ENCODE assay signal across 28 cellular contexts in genomic region chr1:24300971-24301370, GRCh38. TPM values are rescaled to one million over a fixed set of nuclear protein-coding genes. Genes with fewer than 3 reads are reported as not detected.
DNase-seq lines count a peak whose midpoint lies in the region; ATAC-seq and TF ChIP-seq lines count a peak whose summit lies in the region.
"Had no signal": no experiment of that assay in that cellular context is flagged by ENCODE, and none has a peak within 500 bp of the region (broad histone marks: within the 10 kb centered on the region; RNA-seq: fewer than 3 reads in every experiment).

No MANE protein-coding gene starts in this region.

- H3K27me3 ChIP-seq in Panc1 (ENCODE audit: control insufficient read depth, insufficient read depth, low read length) (no peaks in the 10 kb centered on the region), esophagus squamous epithelium (no peaks in the 10 kb centered on the region), prostate gland (replicated peaks; ENCODE audit: insufficient read depth) (no peaks in the 10 kb centered on the region)

- CTCF ChIA-PET in Panc1 (lab: Charles Lee), result interaction anchor here (1.1 kb wide), 1 partner anchor 99 kb away, joined by 3 read pairs; no protein-coding TSS in a partner anchor

- TF ChIP-seq CTCF in Panc1 (IDR thresholded peaks at IDR 0.05) (no peak), esophagus squamous epithelium (IDR thresholded peaks at IDR 0.05) (no peak), prostate gland (IDR thresholded peaks at IDR 0.05) (no peak)

- 0 to 62% methylated on average over 1 to 4 of the region's 5 CpGs for WGBS in esophagus squamous epithelium, 2 donors
- 48% methylated on average over 5 of the region's 5 CpGs for WGBS in prostate gland

- peaks cover 19% of the 10 kb centered on the region for H3K27me3 Mint-ChIP-seq in activated T-cell treated with anti-CD3 and anti-CD28 coated beads, Interleukin-2, amount 50 U/mL, for 4 hours (ENCODE audit: low read depth)
- H3K27me3 Mint-ChIP-seq: progenitor cell of endocrine pancreas had no signal

- POLR2A ChIA-PET in Panc1 (lab: Charles Lee), result interaction anchor here (0.6 kb wide), 1 partner anchor 12 kb away, joined by 5 read pairs; no protein-coding TSS in a partner anchor

- H3K4me1 Mint-ChIP-seq in activated T-cell treated with anti-CD3 and anti-CD28 coated beads, Interleukin-2, amount 50 U/mL, for 4 hours (ENCODE audit: low read depth), result no peaks in the 10 kb centered on the region
- H3K4me1 Mint-ChIP-seq: activated CD4-positive, alpha-beta T cell treated with anti-CD3 and anti-CD28 coated beads, Interleukin-2, amount 10 ng/mL, durations not matched to agents 24 days and 14 days; stimulated activated naive B cell treated with anti-CD40 and anti-IgM and Interleukin-4, amounts not matched to agents 10 μg/mL and 1 μg/mL and 100 μg/mL, for 72 hours had no signal

- H3K4me1 ChIP-seq in Panc1 (ENCODE audit: control insufficient read depth, insufficient read depth, low read length), result 0 out of 2 replicates have a peak, but pooled peaks cover 6% of the 10 kb centered on the region
- H3K4me1 ChIP-seq in esophagus squamous epithelium, result peaks cover 16 to 49% (median 26%) of the 10 kb centered on the region in 3 donors
- no peaks in the 10 kb centered on the region for H3K4me1 ChIP-seq in prostate gland (replicated peaks)

- ATAC-seq in Panc1, result peak; percentile 33; the same call in 1 of the 2 replicates
- ATAC-seq in activated CD4-positive, CD25-positive, alpha-beta regulatory T cell treated with anti-CD3 and anti-CD28 coated beads, Interleukin-2, amount 50 U/mL, for 24 hours, result no peak
- ATAC-seq in activated T-cell treated with anti-CD3 and anti-CD28 coated beads, Interleukin-2, amount 50 U/mL, for 4 hours, result no peak
- ATAC-seq: HepG2; stimulated activated naive B cell treated with anti-CD40 and anti-IgM and Interleukin-4, amounts not matched to agents 10 μg/mL and 1 μg/mL and 100 μg/mL, for 72 hours had no signal

- no peak overlapping the region for H3K4me3 Mint-ChIP-seq in activated T-cell treated with anti-CD3 and anti-CD28 coated beads, Interleukin-2, amount 50 U/mL, for 4 hours
- H3K4me3 Mint-ChIP-seq: activated CD4-positive, alpha-beta T cell treated with anti-CD3 and anti-CD28 coated beads, Interleukin-2, amount 10 ng/mL, durations not matched to agents 24 days and 14 days; stimulated activated naive B cell treated with anti-CD40 and anti-IgM and Interleukin-4, amounts not matched to agents 10 μg/mL and 1 μg/mL and 100 μg/mL, for 72 hours had no signal

- H3K4me3 ChIP-seq in Panc1 (ENCODE audit: low read depth in 2 of 2, low read length in 2 of 2) (no peak overlapping the region), esophagus squamous epithelium (no peak overlapping the region), prostate gland (no peak overlapping the region)
- H3K4me3 ChIP-seq: GM23248, PC-9, sigmoid colon, thoracic aorta had no signal

- no peaks in the 10 kb centered on the region for H3K9me3 Mint-ChIP-seq in activated T-cell treated with anti-CD3 and anti-CD28 coated beads, Interleukin-2, amount 50 U/mL, for 4 hours
- H3K9me3 Mint-ChIP-seq: activated CD4-positive, alpha-beta T cell treated with anti-CD3 and anti-CD28 coated beads, Interleukin-2, amount 10 ng/mL, durations not matched to agents 24 days and 14 days; stimulated activated naive B cell treated with anti-CD40 and anti-IgM and Interleukin-4, amounts not matched to agents 10 μg/mL and 1 μg/mL and 100 μg/mL, for 72 hours had no signal

- intact Hi-C loops in Panc1 (cut with micrococcal nuclease; ENCODE audit: unreplicated experiment), result no loop called here
- intact Hi-C loops in esophagus squamous epithelium (cut with DNase I), result no loop called here
- intact Hi-C loops in prostate gland (cut with DNase I), result no loop called here

- BruUV-seq in Panc1 (replicated peaks; lab: Mats Ljungman, UMichigan), result no TSS peak

- H3K9me3 ChIP-seq in Panc1 (ENCODE audit: control insufficient read depth, insufficient read depth, low read depth, low read length), result no peaks in the 10 kb centered on the region
- no peaks in the 10 kb centered on the region for H3K9me3 ChIP-seq in esophagus squamous epithelium
- no peaks in the 10 kb centered on the region for H3K9me3 ChIP-seq in prostate gland
- H3K9me3 ChIP-seq: neutrophil, sigmoid colon, thoracic aorta had no signal

- no peak for TF ChIP-seq POLR2A in esophagus squamous epithelium (IDR thresholded peaks at IDR 0.05)
- TF ChIP-seq POLR2A in prostate gland (IDR thresholded peaks at IDR 0.05), result no peak

- in situ Hi-C loops in Panc1 (cut with HindIII; ENCODE audit: low pct_unique_long_range_greater_than_20kb, low sequenced_read_pairs), result no loop called here

- no peaks in the 10 kb centered on the region for H3K36me3 ChIP-seq in Panc1 (ENCODE audit: control insufficient read depth, insufficient read depth, low read length)
- no peaks in the 10 kb centered on the region for H3K36me3 ChIP-seq in esophagus squamous epithelium
- no peaks in the 10 kb centered on the region for H3K36me3 ChIP-seq in prostate gland
- H3K36me3 ChIP-seq: neutrophil, sigmoid colon, thoracic aorta, WERI-Rb-1 had no signal

- H3K36me3 Mint-ChIP-seq in activated T-cell treated with anti-CD3 and anti-CD28 coated beads, Interleukin-2, amount 50 U/mL, for 4 hours (ENCODE audit: insufficient read depth), result no peaks in the 10 kb centered on the region
- H3K36me3 Mint-ChIP-seq: stimulated activated naive B cell treated with anti-CD40 and anti-IgM and Interleukin-4, amounts not matched to agents 10 μg/mL and 1 μg/mL and 100 μg/mL, for 72 hours had no signal

- DNase-seq in NCI-H1436 treated with DMSO at 0.1 percent for 48 hours (lab: John Stamatoyannopoulos, UW) (peak; percentile 28), NCI-H1436 (lab: John Stamatoyannopoulos, UW) (no peak), Panc1 (ENCODE audit: low read depth, low spot score) (no peak), esophagus squamous epithelium (lab: John Stamatoyannopoulos, UW) (no peak), prostate gland (ENCODE audit: low spot score) (peak; percentile 42), foreskin melanocyte (no peak)
- no peak for DNase-seq in activated T-cell treated with anti-CD3 and anti-CD28 coated beads, Interleukin-2, amount 50 U/mL, for 4 hours
- DNase-seq: activated CD4-positive, alpha-beta T cell treated with anti-CD3 and anti-CD28 coated beads, Interleukin-2, amount 10 ng/mL, durations not matched to agents 24 days and 14 days; activated T-cell treated with anti-CD3 and anti-CD28 coated beads, Interleukin-2, amount 50 U/mL, for 48 hours; dermis blood vessel endothelial cell; islet precursor cell; Kasumi-1; MV-4-11; NCI-H446; NK-92 treated with Interleukin-12 subunit alpha and Interleukin-12 subunit beta, amount 100 ng/mL, for 24 hours; PC-9; SIG-M5; sigmoid colon; stimulated activated naive B cell treated with anti-CD40 and anti-IgM and Interleukin-4, amounts not matched to agents 10 μg/mL and 1 μg/mL and 100 μg/mL, for 72 hours; T1000; WERI-Rb-1 had no signal

- H3K27ac ChIP-seq in Panc1 (ENCODE audit: low read length) (no peak overlapping the region), esophagus squamous epithelium (peak overlapping the region; percentile 60 to 81 (median 64)), prostate gland (no peak overlapping the region)
- H3K27ac ChIP-seq: 22Rv1, GM23248, neutrophil, PC-9, thoracic aorta, WERI-Rb-1 had no signal

RNA-seq across cellular contexts. Expression of gene GRHL3, which starts 18.2 kb away (rescaled TPM):
- total RNA-seq in Panc1 (2021; ENCODE audit: unreplicated experiment) (16.7 TPM), esophagus squamous epithelium (100 to 1,000 TPM in 2 of 4 donors, 10 to 100 TPM in 2; 77.6 to 179 (median 115) TPM), prostate gland (1 to 10 TPM; 8.1 to 8.4 TPM)
- polyA plus RNA-seq in Panc1 (2012; ENCODE audit: insufficient read length), result 23.1 TPM
- not detected for total RNA-seq in activated T-cell treated with anti-CD3 and anti-CD28 coated beads, Interleukin-2, amount 50 U/mL, for 4 hours
- total RNA-seq: activated CD4-positive, alpha-beta T cell treated with anti-CD3 and anti-CD28 coated beads, Interleukin-2, amount 10 ng/mL, durations not matched to agents 24 days and 14 days; dermis blood vessel endothelial cell; GM23248; HepG2; sigmoid colon had no signal
- polyA plus RNA-seq: GM23248, HepG2 had no signal

Comparison
In these comparisons a context has a peak if more than half of its experiments do, and no peak if none do; other contexts are left out.
1. DNase-seq: peak in NCI-H1436 treated with DMSO at 0.1 percent for 48 hours (single experiment) and prostate gland (single experiment); none in NCI-H1436 (single experiment), Panc1 (single experiment), esophagus squamous epithelium (single experiment), foreskin melanocyte (single experiment) and activated T-cell treated with anti-CD3 and anti-CD28 coated beads, Interleukin-2, amount 50 U/mL, for 4 hours (single experiment).
2. H3K27ac ChIP-seq: peak in esophagus squamous epithelium (4 of 4); none in Panc1 (single experiment) and prostate gland (0 of 2).
3. RNA of gene GRHL3, which starts 18.2 kb away (total RNA-seq): 77.6 to 179 TPM in esophagus squamous epithelium, 16.7 TPM in Panc1 (single experiment) and 8.1 to 8.4 TPM in prostate gland; not detected in activated T-cell treated with anti-CD3 and anti-CD28 coated beads, Interleukin-2, amount 50 U/mL, for 4 hours; every median in the first group is over 4 times any median in the second.